In the genomic region with DNA sequence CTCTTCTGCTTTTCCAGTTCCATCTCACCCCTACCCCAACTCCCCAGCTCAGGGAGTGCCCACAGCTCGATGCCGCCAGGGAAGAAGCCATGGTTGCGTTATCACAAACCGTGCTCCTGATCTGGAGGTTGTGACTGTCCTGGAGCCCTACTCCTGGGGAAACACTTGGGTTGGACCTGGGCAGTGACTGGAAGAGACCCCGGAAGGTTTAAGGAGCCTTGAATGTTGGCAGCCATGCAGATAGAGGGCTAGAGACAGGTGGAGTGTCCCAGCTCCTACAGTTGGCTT, we compare ENCODE assay signal across 16 cellular contexts. TPM values are rescaled to one million over a fixed set of nuclear protein-coding genes. Genes with fewer than 3 reads are reported as not detected.
DNase-seq lines count a peak whose midpoint lies in the region; ATAC-seq, FAIRE-seq and TF ChIP-seq lines count a peak whose summit lies in the region.
"Had no signal": no experiment of that assay in that cellular context is flagged by ENCODE, and none has a peak within 500 bp of the region (broad histone marks: within the 10 kb centered on the region; RNA-seq: fewer than 3 reads in every experiment).

No MANE protein-coding gene starts in this region.

- peak overlapping the region in 7 of 10 donors; percentile 20 to 93 (median 56) for H3K4me3 Mint-ChIP-seq in naive thymus-derived CD4-positive, alpha-beta T cell
- H3K4me3 Mint-ChIP-seq: HFFc6 had no signal

- H3K27me3 ChIP-seq in heart right ventricle (peaks cover 0 to 43% (median 0%) of the 10 kb centered on the region in 7 donors), H1 (replicated peaks in 1 of 4; ENCODE audit: control insufficient read depth in 3 of 4, extremely low read depth in 1 of 4, insufficient read depth in 3 of 4, low read length in 3 of 4) (no peaks in the 10 kb centered on the region; a peak in 3 of 7 replicates), brain microvascular endothelial cell (replicated peaks) (peaks cover 12% of the 10 kb centered on the region)
- H3K27me3 ChIP-seq in naive thymus-derived CD4-positive, alpha-beta T cell (ENCODE audit: control insufficient read depth in 2 of 2, insufficient read depth in 2 of 2, low read length in 2 of 2): no peaks in the 10 kb centered on the region
- H3K27me3 ChIP-seq: uterus had no signal

- no peak for FAIRE-seq in H1 (lab: Jason Lieb, UNC)

- H3K4ac ChIP-seq in H1 (replicated peaks; ENCODE audit: insufficient read length, low read depth, low read length): peak overlapping the region; percentile 81

- peaks cover 0 to 18% of the 10 kb centered on the region in 2 experiments for H4K20me1 ChIP-seq in H1 (replicated peaks in 1 of 2; ENCODE audit: control insufficient read depth in 1 of 2, insufficient read depth in 2 of 2, low read length in 2 of 2)

- H3K56ac ChIP-seq in H1 (replicated peaks; ENCODE audit: insufficient read length, low read depth, low read length): peak overlapping the region; percentile 9

- H2BK20ac ChIP-seq in H1 (ENCODE audit: low read length): peak overlapping the region; percentile 98

- POLR2A ChIA-PET in H1 (lab: Charles Lee; ENCODE audit: partially characterized antibody): interaction anchor here (0.6 to 3.6 kb wide), 10 partner anchors 8 to 575 kb away, joined by 3 to 15 read pairs (median 4); partner anchors contain the start of gene CFAP20
- POLR2A ChIA-PET in naive thymus-derived CD4-positive, alpha-beta T cell (lab: Charles Lee): interaction anchor here (0.7 kb wide), 1 partner anchor 462 kb away, joined by 3 read pairs; no protein-coding TSS in a partner anchor

- H3K9me3 ChIP-seq in heart right ventricle (no peaks in the 10 kb centered on the region), H1 (ENCODE audit: insufficient read depth in 2 of 2, low read depth in 1 of 2, low read length in 1 of 2) (no peaks in the 10 kb centered on the region)
- no peaks in the 10 kb centered on the region for H3K9me3 ChIP-seq in naive thymus-derived CD4-positive, alpha-beta T cell (ENCODE audit: control insufficient read depth in 2 of 3, low read length in 3 of 3)
- H3K9me3 ChIP-seq: uterus had no signal

- H3K36me3 ChIP-seq in heart right ventricle (peaks cover 0 to 6% (median 0%) of the 10 kb centered on the region in 9 donors), H1 (ENCODE audit: control insufficient read depth in 2 of 4, insufficient read depth in 4 of 4, low read length in 3 of 4) (no peaks in the 10 kb centered on the region), brain microvascular endothelial cell (replicated peaks) (no peaks in the 10 kb centered on the region)
- H3K36me3 ChIP-seq in naive thymus-derived CD4-positive, alpha-beta T cell (ENCODE audit: control insufficient read depth in 2 of 3, insufficient read depth in 3 of 3, low read length in 3 of 3): no peaks in the 10 kb centered on the region
- H3K36me3 ChIP-seq: uterus had no signal

- peak overlapping the region in 1 of 9 donors; percentile 70 for H3K27ac Mint-ChIP-seq in naive thymus-derived CD4-positive, alpha-beta T cell
- H3K27ac Mint-ChIP-seq: HFFc6 had no signal

- H3K27me3 Mint-ChIP-seq in naive thymus-derived CD4-positive, alpha-beta T cell: peaks cover 0 to 39% (median 3%) of the 10 kb centered on the region in 5 donors

- H3K79me2 ChIP-seq in H1 (ENCODE audit: control insufficient read depth in 1 of 2, insufficient read depth in 2 of 2, low read length in 2 of 2): peaks cover 0 to 42% of the 10 kb centered on the region in 2 experiments; a peak in 2 of 4 replicates

- no peak overlapping the region for H2AFZ ChIP-seq in H1 (ENCODE audit: low read length)

- CTCF ChIA-PET in H1 (lab: Charles Lee; ENCODE audit: partially characterized antibody): interaction anchor here (0.8 to 19.9 kb wide), 14 partner anchors 8 to 305 kb away, joined by 3 to 362 read pairs (median 6); partner anchors contain the start of gene CFAP20
- CTCF ChIA-PET in naive thymus-derived CD4-positive, alpha-beta T cell (lab: Charles Lee): interaction anchor here (0.6 kb wide), 1 partner anchor 97 kb away, joined by 3 read pairs; no protein-coding TSS in a partner anchor

- peaks cover 0 to 14% (median 9%) of the 10 kb centered on the region in 7 donors for H3K4me1 Mint-ChIP-seq in naive thymus-derived CD4-positive, alpha-beta T cell

- peak overlapping the region; percentile 8 for H4K5ac ChIP-seq in H1 (ENCODE audit: insufficient read length, low read depth, low read length)

- H2BK120ac ChIP-seq in H1 (replicated peaks; ENCODE audit: low read depth, low read length): peak overlapping the region; percentile 29

- WGBS in heart right ventricle, 2 donors: 67 to 78% methylated on average over 5 of the region's 5 CpGs
- WGBS in H1 (ENCODE audit: extremely low coverage in 1 of 2, insufficient coverage in 1 of 2, insufficient read length in 1 of 2, insufficient replicate concordance in 2 of 2, low coverage in 1 of 2, low lambda C conversion rate in 2 of 2, missing lambda C conversion rate in 1 of 2), 2 experiments: 66% methylated on average over 5 of the region's 5 CpGs; no CpG with 5 or more reads in 1 of the 2 experiments

- TF ChIP-seq POLR2A in H1 (IDR thresholded peaks at IDR 0.05; ENCODE audit: control extremely low read depth in 1 of 2, low read depth in 2 of 2, low read length in 2 of 2): no peak

- peaks cover 22% of the 10 kb centered on the region for H3K79me1 ChIP-seq in H1 (ENCODE audit: low read depth, low read length)

- ATAC-seq in heart right ventricle (no peak), Right ventricle myocardium superior (ENCODE audit: poor library complexity) (no peak)
- no peak for ATAC-seq in naive thymus-derived CD4-positive, alpha-beta T cell

- H3K18ac ChIP-seq in H1 (ENCODE audit: extremely low read depth, low read length): peak overlapping the region; percentile 55

- peak overlapping the region; percentile 83 for H4K91ac ChIP-seq in H1 (replicated peaks; ENCODE audit: insufficient read length, low read length)

- peak overlapping the region in 7 of 10 donors; percentile 60 to 95 (median 90) for H3K4me3 ChIP-seq in heart right ventricle
- peak overlapping the region in 1 of 4 experiments; percentile 90; a peak in 3 of 8 replicates for H3K4me3 ChIP-seq in H1 (ENCODE audit: extremely low read depth in 1 of 4, insufficient read depth in 2 of 4, low read depth in 3 of 4, low read length in 4 of 4)
- no peak overlapping the region for H3K4me3 ChIP-seq in naive thymus-derived CD4-positive, alpha-beta T cell (ENCODE audit: low read length)
- no peak overlapping the region for H3K4me3 ChIP-seq in brain microvascular endothelial cell (ENCODE audit: low read depth, low read length)
- H3K4me3 ChIP-seq: uterus had no signal

- H3K27ac ChIP-seq in heart right ventricle (peak overlapping the region in 9 of 10 donors; percentile 72 to 99 (median 95)), H1 (ENCODE audit: low read depth, low read length) (no peak overlapping the region), brain microvascular endothelial cell (no peak overlapping the region)
- no peak overlapping the region for H3K27ac ChIP-seq in naive thymus-derived CD4-positive, alpha-beta T cell (ENCODE audit: low read depth, low read length)
- H3K27ac ChIP-seq: foreskin keratinocyte had no signal

- TF ChIP-seq RAD21 in H1 (IDR thresholded peaks at IDR 0.05 in 1 of 2, conservative IDR thresholded peaks at IDR 0.05 in 1 of 2; ENCODE audit: low read depth in 2 of 2, low read length in 2 of 2): no peak

- peak overlapping the region; percentile 99; the same call in 1 of the 2 replicates for H2BK12ac ChIP-seq in H1 (ENCODE audit: low read depth, low read length)

- H3K9me3 Mint-ChIP-seq in naive thymus-derived CD4-positive, alpha-beta T cell: peaks cover 0 to 1% (median 0%) of the 10 kb centered on the region in 11 donors
- H3K9me3 Mint-ChIP-seq: HFFc6 had no signal

- H3K4me1 ChIP-seq in heart right ventricle (peaks cover 33 to 93% (median 83%) of the 10 kb centered on the region in 9 donors), H1 (replicated peaks in 1 of 4; ENCODE audit: control insufficient read depth in 3 of 4, insufficient read depth in 4 of 4, low read length in 3 of 4) (peaks cover 0 to 29% (median 16%) of the 10 kb centered on the region in 4 experiments; a peak in 6 of 7 replicates)
- peaks cover 4 to 9% of the 10 kb centered on the region in 2 donors for H3K4me1 ChIP-seq in naive thymus-derived CD4-positive, alpha-beta T cell (ENCODE audit: control insufficient read depth in 2 of 2, insufficient read depth in 2 of 2, low read length in 2 of 2)

- TF ChIP-seq CTCF in heart right ventricle (IDR thresholded peaks at IDR 0.05) (no peak), H1 (IDR thresholded peaks at IDR 0.05; ENCODE audit: control extremely low read depth in 1 of 3, insufficient read depth in 1 of 3, low read depth in 1 of 3, low read length in 3 of 3) (no peak), brain microvascular endothelial cell (IDR thresholded peaks at IDR 0.05; ENCODE audit: low read depth, low read length, missing control alignments) (no peak)

- intact Hi-C loops in heart right ventricle (cut with DNase I): loop anchor here in 5 of 10 donors (10.0 kb wide), 2 partner anchors 157 to 167 kb away; partner anchors contain the start of gene CSNK2A2 (in 4 of the 5)
- intact Hi-C loops in Right ventricle myocardium superior (cut with DNase I): no loop called here
- intact Hi-C loops in naive thymus-derived CD4-positive, alpha-beta T cell (cut with micrococcal nuclease): loop anchor here in 1 of 2 donors (10.0 kb wide), 1 partner anchor 607 kb away; no protein-coding TSS in a partner anchor

- H3K4me2 ChIP-seq in H1 (ENCODE audit: insufficient read depth in 1 of 2, low read depth in 2 of 2, low read length in 2 of 2): peak overlapping the region; percentile 83 to 99

- H3K23me2 ChIP-seq in H1 (ENCODE audit: low read depth, low read length): peaks cover 25% of the 10 kb centered on the region; the same call in 1 of the 2 replicates

- peak overlapping the region; percentile 89; the same call in 1 of the 2 replicates for H2BK5ac ChIP-seq in H1 (ENCODE audit: low read depth, low read length)

- TF ChIP-seq EP300 in H1 (IDR thresholded peaks at IDR 0.05; ENCODE audit: borderline replicate concordance in 1 of 2, low read depth in 2 of 2, low read length in 2 of 2): no peak

- H3K9ac ChIP-seq in H1 (replicated peaks in 1 of 4; ENCODE audit: extremely low read depth in 1 of 4, low read depth in 3 of 4, low read length in 3 of 4): no peak overlapping the region

- no peak overlapping the region for H3K14ac ChIP-seq in H1 (ENCODE audit: insufficient read length)

- in situ Hi-C loops in brain microvascular endothelial cell (cut with HindIII; ENCODE audit: low pct_ligation_motif_present, low sequenced_read_pairs): no loop called here

- DNase-seq in heart right ventricle (no peak), Right ventricle myocardium superior (no peak), H1 (ENCODE audit: low read depth in 1 of 2, low spot score in 2 of 2) (no peak), activated gamma-delta T cell treated with Interleukin-2 at 50 U/mL for 16 hours (no peak), brain microvascular endothelial cell (no peak), GM03348 (ENCODE audit: low spot score) (no peak)
- DNase-seq in naive thymus-derived CD4-positive, alpha-beta T cell: no peak
- DNase-seq in activated CD8-positive, alpha-beta memory T cell treated with anti-CD3 and anti-CD28 coated beads, Interleukin-2, amount 50 U/mL, for 48 hours: no peak
- DNase-seq: dermis blood vessel endothelial cell; foreskin keratinocyte; HFFc6; NCI-H1092 treated with DMSO at 0.1 percent for 48 hours; NCI-H345; stimulated activated CD8-positive, alpha-beta memory T cell treated with anti-CD3 and anti-CD28 coated beads, Interleukin-4, amount 100 ng/mL, for 48 hours; uterus had no signal

- H3K23ac ChIP-seq in H1 (ENCODE audit: insufficient read length): no peak overlapping the region

- H4K8ac ChIP-seq in H1 (ENCODE audit: extremely low read depth, insufficient read depth, low read length): no peak overlapping the region

- H2BK15ac ChIP-seq in H1 (ENCODE audit: low read length): peak overlapping the region; percentile 97; the same call in 1 of the 2 replicates

- H3K36me3 Mint-ChIP-seq in naive thymus-derived CD4-positive, alpha-beta T cell: no peaks in the 10 kb centered on the region

- H2AK5ac ChIP-seq in H1 (ENCODE audit: low read depth, low read length): peak overlapping the region; percentile 77; the same call in 1 of the 2 replicates

RNA-seq across cellular contexts. Expression of gene MMP15, which starts 2.6 kb away (rescaled TPM):
- total RNA-seq in heart right ventricle: 10 to 100 TPM; 38.2 to 88.4 (median 59.3) TPM
- 10 to 100 TPM; 24.4 to 31.4 TPM for polyA plus RNA-seq in heart right ventricle
- 55.2 TPM for total RNA-seq in Right ventricle myocardium superior
- total RNA-seq in H1 (2021; fragmentation: NEBNext Ultra II Directional; extraction: Animal tissue kit (Norgen Biotek cat#: 25700)): 42.2 and 44.0 TPM in 2 replicates
- polyA plus RNA-seq in H1 (2011; rRNA removed): 38.5 and 64.8 TPM in 2 replicates
- polyA plus RNA-seq in H1 (2011; cell fraction: cytosol; rRNA removed): 34.8 TPM
- polyA plus RNA-seq in H1 (2011; cell fraction: nucleus; rRNA removed): 47.7 TPM
- polyA plus RNA-seq in H1 (2012, experiment 1 of 2): 21.6 to 36.4 TPM (median 33.6 TPM) in 4 replicates
- polyA plus RNA-seq in H1 (2012, experiment 2 of 2): 33.8 TPM
- 50.5 TPM for polyA plus RNA-seq in H1 (2013, experiment 1 of 2)
- 46.8 TPM for polyA plus RNA-seq in H1 (2013, experiment 2 of 2)
- 17.8 and 18.2 TPM in 2 replicates for polyA minus RNA-seq in H1 (2011; rRNA and poly(A)+ RNA removed)
- 39.2 TPM for polyA minus RNA-seq in H1 (2011; cell fraction: cytosol; rRNA and poly(A)+ RNA removed)
- 20.9 TPM for polyA minus RNA-seq in H1 (2011; cell fraction: nucleus; rRNA and poly(A)+ RNA removed)
- under 1 TPM; 0.20 to 0.85 (median 0.69) TPM for total RNA-seq in naive thymus-derived CD4-positive, alpha-beta T cell
- polyA plus RNA-seq in naive thymus-derived CD4-positive, alpha-beta T cell: under 1 TPM in 1 of 2 donors, not detected in 1; 0.06 TPM

RNA-seq across cellular contexts. Expression of gene USB1, which starts 26.9 kb away (rescaled TPM):
- total RNA-seq in heart right ventricle: 10 to 100 TPM; 21.1 to 39.2 (median 31.5) TPM
- polyA plus RNA-seq in heart right ventricle: 10 to 100 TPM; 23.6 to 44.3 TPM
- 32.1 TPM for total RNA-seq in Right ventricle myocardium superior
- total RNA-seq in H1 (2021; fragmentation: NEBNext Ultra II Directional; extraction: Animal tissue kit (Norgen Biotek cat#: 25700)): 65.4 and 72.9 TPM in 2 replicates
- 75.9 and 81.0 TPM in 2 replicates for polyA plus RNA-seq in H1 (2011; rRNA removed)
- 70.6 TPM for polyA plus RNA-seq in H1 (2011; cell fraction: cytosol; rRNA removed)
- 50.0 TPM for polyA plus RNA-seq in H1 (2011; cell fraction: nucleus; rRNA removed)
- 66.1 to 74.2 TPM (median 69.6 TPM) in 4 replicates for polyA plus RNA-seq in H1 (2012, experiment 1 of 2)
- polyA plus RNA-seq in H1 (2012, experiment 2 of 2): 55.9 TPM
- 47.0 TPM for polyA plus RNA-seq in H1 (2013, experiment 1 of 2)
- 48.2 TPM for polyA plus RNA-seq in H1 (2013, experiment 2 of 2)
- 59.7 and 77.6 TPM in 2 replicates for polyA minus RNA-seq in H1 (2011; rRNA and poly(A)+ RNA removed)
- 85.1 TPM for polyA minus RNA-seq in H1 (2011; cell fraction: cytosol; rRNA and poly(A)+ RNA removed)
- 41.5 TPM for polyA minus RNA-seq in H1 (2011; cell fraction: nucleus; rRNA and poly(A)+ RNA removed)
- total RNA-seq in naive thymus-derived CD4-positive, alpha-beta T cell: 10 to 100 TPM; 28.7 to 50.8 (median 28.9) TPM
- polyA plus RNA-seq in naive thymus-derived CD4-positive, alpha-beta T cell: 10 to 100 TPM; 26.8 to 37.6 TPM

RNA-seq across cellular contexts. Expression of gene ZNF319, which starts 27.6 kb away (rescaled TPM):
- 10 to 100 TPM in 1 of 10 donors, 1 to 10 TPM in 9; 5.0 to 11.3 (median 7.5) TPM for total RNA-seq in heart right ventricle
- polyA plus RNA-seq in heart right ventricle: 1 to 10 TPM; 3.5 to 4.3 TPM
- total RNA-seq in Right ventricle myocardium superior: 8.1 TPM
- total RNA-seq in H1 (2021; fragmentation: NEBNext Ultra II Directional; extraction: Animal tissue kit (Norgen Biotek cat#: 25700)): 5.0 and 5.5 TPM in 2 replicates
- polyA plus RNA-seq in H1 (2011; rRNA removed): 3.3 and 5.5 TPM in 2 replicates
- 3.2 TPM for polyA plus RNA-seq in H1 (2011; cell fraction: cytosol; rRNA removed)
- 6.8 TPM for polyA plus RNA-seq in H1 (2011; cell fraction: nucleus; rRNA removed)
- polyA plus RNA-seq in H1 (2012, experiment 1 of 2): 2.8 to 3.7 TPM (median 3.5 TPM) in 4 replicates
- 3.1 TPM for polyA plus RNA-seq in H1 (2012, experiment 2 of 2)
- 4.2 TPM for polyA plus RNA-seq in H1 (2013, experiment 1 of 2)
- polyA plus RNA-seq in H1 (2013, experiment 2 of 2): 4.9 TPM
- 5.2 and 6.1 TPM in 2 replicates for polyA minus RNA-seq in H1 (2011; rRNA and poly(A)+ RNA removed)
- polyA minus RNA-seq in H1 (2011; cell fraction: cytosol; rRNA and poly(A)+ RNA removed): 5.2 TPM
- 6.0 TPM for polyA minus RNA-seq in H1 (2011; cell fraction: nucleus; rRNA and poly(A)+ RNA removed)
- total RNA-seq in naive thymus-derived CD4-positive, alpha-beta T cell: 10 to 100 TPM; 11.2 to 20.8 (median 17.3) TPM
- polyA plus RNA-seq in naive thymus-derived CD4-positive, alpha-beta T cell: 10 to 100 TPM in 1 of 2 donors, 1 to 10 TPM in 1; 4.4 to 11.8 TPM

RNA-seq across cellular contexts. Expression of gene CNGB1, which starts 57.2 kb away (rescaled TPM):
- total RNA-seq in heart right ventricle (not detected), Right ventricle myocardium superior (not detected)
- polyA plus RNA-seq in heart right ventricle (not detected), H1 (2011; rRNA removed) (not detected in 2 replicates)
- not detected in 2 replicates for total RNA-seq in H1 (2021; fragmentation: NEBNext Ultra II Directional; extraction: Animal tissue kit (Norgen Biotek cat#: 25700))
- polyA plus RNA-seq in H1 (2011; cell fraction: cytosol; rRNA removed): 0.09 TPM
- 0.03 TPM for polyA plus RNA-seq in H1 (2011; cell fraction: nucleus; rRNA removed)
- not detected in 4 replicates for polyA plus RNA-seq in H1 (2012, experiment 1 of 2)
- polyA plus RNA-seq in H1 (2012, experiment 2 of 2): not detected
- polyA plus RNA-seq in H1 (2013, experiment 1 of 2): under 0.01 TPM
- 0.02 TPM for polyA plus RNA-seq in H1 (2013, experiment 2 of 2)
- not detected in 2 replicates for polyA minus RNA-seq in H1 (2011; rRNA and poly(A)+ RNA removed)
- polyA minus RNA-seq in H1 (2011; cell fraction: cytosol; rRNA and poly(A)+ RNA removed): not detected
- polyA minus RNA-seq in H1 (2011; cell fraction: nucleus; rRNA and poly(A)+ RNA removed): not detected
- total RNA-seq in naive thymus-derived CD4-positive, alpha-beta T cell: not detected
- not detected for polyA plus RNA-seq in naive thymus-derived CD4-positive, alpha-beta T cell
- total RNA-seq: dermis blood vessel endothelial cell, osteocyte, uterus had no signal

Comparison
In these comparisons a context has a peak if more than half of its experiments do, and no peak if none do; other contexts are left out.
1. H3K27ac ChIP-seq: peak in heart right ventricle (9 of 10); none in H1 (single experiment), naive thymus-derived CD4-positive, alpha-beta T cell (single experiment) and brain microvascular endothelial cell (single experiment).
2. H3K4me3 ChIP-seq: peak in heart right ventricle (7 of 10); none in naive thymus-derived CD4-positive, alpha-beta T cell (single experiment) and brain microvascular endothelial cell (single experiment).
3. RNA of gene MMP15, which starts 2.6 kb away (total RNA-seq): 38.2 to 88.4 TPM in heart right ventricle, 55.2 TPM in Right ventricle myocardium superior (single experiment) and 42.2 to 44.0 TPM in H1; 0.20 to 0.85 TPM in naive thymus-derived CD4-positive, alpha-beta T cell; every median in the first group is over 10 times any median in the second.